Comparison of ENCODE assay signal across 16 cellular contexts in the genomic region with DNA sequence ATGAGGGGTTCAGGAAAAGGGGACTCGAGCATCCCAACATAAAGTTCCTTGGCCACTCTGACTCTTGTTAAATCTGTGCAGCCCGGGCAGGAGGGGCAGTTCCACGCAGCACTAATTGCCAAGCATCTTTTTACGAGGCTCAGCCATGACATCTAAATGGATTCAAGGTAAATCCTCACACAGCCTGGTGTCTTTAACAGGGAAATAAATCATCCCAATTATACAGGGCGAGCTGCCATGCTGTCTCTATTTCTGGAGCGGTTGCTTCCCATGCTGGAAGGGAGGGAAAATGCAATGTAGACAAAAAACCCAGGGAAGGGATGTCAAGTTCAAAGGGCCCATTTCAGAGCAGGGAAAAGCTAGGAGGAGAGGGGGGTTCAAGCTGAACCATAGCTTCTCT.
DNase-seq lines count a peak whose midpoint lies in the region; TF ChIP-seq lines count a peak whose summit lies in the region.
"Had no signal": no experiment of that assay in that cellular context is flagged by ENCODE, and none has a peak within 500 bp of the region (broad histone marks: within the 10 kb centered on the region; RNA-seq: fewer than 3 reads in every experiment).

No MANE protein-coding gene starts in this region.

- DNase-seq in HEK293T (ENCODE audit: extremely low spot score) (no peak), fibroblast of villous mesenchyme (ENCODE audit: low read depth) (peak; percentile 55), posterior vena cava (ENCODE audit: low spot score) (peak; percentile 22), occipital lobe (lab: John Stamatoyannopoulos, UW) (no peak), NCI-H774 (lab: John Stamatoyannopoulos, UW) (no peak)
- no peak for DNase-seq in activated CD4-positive, alpha-beta T cell treated with anti-CD3 and anti-CD28 coated beads for 4 hours
- DNase-seq: BE2C; CD8-positive, alpha-beta T cell; H7; MV-4-11; NCI-H1417 treated with DMSO at 0.1 percent for 48 hours; NCI-H2029; NCI-H2171; NCI-H446 treated with DMSO at 0.1 percent for 48 hours had no signal

- POLR2A ChIA-PET in HEK293T (lab: Yijun Ruan, JAX), result no interaction called here

- no peaks in the 10 kb centered on the region for H4K20me1 ChIP-seq in BLaER1

- TF ChIP-seq CTCF in fibroblast of villous mesenchyme (IDR thresholded peaks at IDR 0.05; ENCODE audit: insufficient read depth, low read depth, low read length), result no peak

- CTCF ChIA-PET in HEK293T (lab: Yijun Ruan, JAX), result no interaction called here

- H3K4me3 ChIP-seq in BLaER1 (no peak overlapping the region), fibroblast of villous mesenchyme (ENCODE audit: low read depth, low read length) (no peak overlapping the region)
- H3K4me3 ChIP-seq: K562 had no signal

- peaks cover 82% of the 10 kb centered on the region for H3K4me1 ChIP-seq in BLaER1
- H3K4me1 ChIP-seq: BE2C had no signal

- H3K27ac ChIP-seq in BLaER1, result peak overlapping the region; percentile 85

- H3K4me2 ChIP-seq in BLaER1, result peak overlapping the region; percentile 89

- intact Hi-C loops in posterior vena cava (cut with DNase I), result no loop called here

- peaks cover 8% of the 10 kb centered on the region for H3K36me3 ChIP-seq in BLaER1
- H3K36me3 ChIP-seq: BE2C had no signal

- H3K27me3 ChIP-seq in BLaER1, result no peaks in the 10 kb centered on the region
- H3K27me3 ChIP-seq: BE2C had no signal

- H3K9ac ChIP-seq in BLaER1, result no peak overlapping the region; the same call in 1 of the 2 replicates

- H3K9me3 ChIP-seq in BLaER1, result peaks cover 27% of the 10 kb centered on the region
- H3K9me3 ChIP-seq: BE2C had no signal

TF ChIP-seq in HEK293T, 16 proteins besides CTCF, POLR2A, EP300 and RAD21:
- peak; percentile 66 for TF ChIP-seq PKNOX1 (IDR thresholded peaks at IDR 0.05)
- no peak for TF ChIP-seq BHLHE40 (IDR thresholded peaks at IDR 0.05; ENCODE audit: borderline replicate concordance)
- TF ChIP-seq ZNF384 (IDR thresholded peaks at IDR 0.05), result no peak
- TF ChIP-seq FOXM1 (IDR thresholded peaks at IDR 0.05; ENCODE audit: borderline replicate concordance), result no peak
- TF ChIP-seq TARDBP (IDR thresholded peaks at IDR 0.05), result no peak
TF ChIP-seq in HEK293T: peak in this region for 1.

Comparison
In these comparisons a context has a peak if more than half of its experiments do, and no peak if none do; other contexts are left out.
1. DNase-seq: peak in fibroblast of villous mesenchyme (single experiment) and posterior vena cava (single experiment); none in HEK293T (single experiment), activated CD4-positive, alpha-beta T cell treated with anti-CD3 and anti-CD28 coated beads for 4 hours (0 of 2), occipital lobe (single experiment) and NCI-H774 (single experiment).